ENCODE assay signal across 10 cellular contexts in the genomic region with DNA sequence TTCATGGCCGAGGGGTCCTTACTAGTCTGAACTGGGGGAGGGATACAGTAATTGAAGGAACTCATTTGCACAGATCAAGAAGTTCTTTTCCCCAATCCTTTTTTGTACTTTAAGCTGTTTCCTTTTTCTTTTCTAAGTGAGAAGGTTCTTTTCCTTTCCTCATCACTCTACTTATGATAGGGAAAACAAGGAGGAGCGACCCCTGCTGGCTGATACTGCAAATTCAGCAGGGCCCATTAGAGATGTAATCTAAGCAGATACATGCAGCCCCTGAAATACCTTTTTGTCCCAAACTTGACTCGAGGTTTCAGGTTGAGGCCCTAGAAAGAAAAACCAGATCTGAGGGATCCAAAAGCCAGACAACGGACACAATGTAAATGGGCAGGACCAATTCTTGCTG.
DNase-seq lines count a peak whose midpoint lies in the region; ATAC-seq and TF ChIP-seq lines count a peak whose summit lies in the region.
"Had no signal": no experiment of that assay in that cellular context is flagged by ENCODE, and none has a peak within 500 bp of the region (broad histone marks: within the 10 kb centered on the region; RNA-seq: fewer than 3 reads in every experiment).

No MANE protein-coding gene starts in this region.

- ATAC-seq in GM21390 (IDR thresholded peaks at IDR 0.05; ENCODE audit: unreplicated experiment), result peak; percentile 62
- ATAC-seq: psoas muscle had no signal

- no peak for TF ChIP-seq POLR2A in suprapubic skin (IDR thresholded peaks at IDR 0.05)

- no peaks in the 10 kb centered on the region for H3K9me3 ChIP-seq in PC-9 (ENCODE audit: insufficient read depth, low read depth)
- H3K9me3 ChIP-seq in suprapubic skin, result peaks cover 23% of the 10 kb centered on the region
- H3K9me3 ChIP-seq: psoas muscle had no signal

- no peak overlapping the region for H3K4me2 ChIP-seq in PC-9

- no peaks in the 10 kb centered on the region for H3F3A ChIP-seq in PC-9 (ENCODE audit: insufficient read depth, low read depth)

- H3K4me3 ChIP-seq in PC-9, result no peak overlapping the region
- H3K4me3 ChIP-seq in suprapubic skin, result no peak overlapping the region
- H3K4me3 ChIP-seq: psoas muscle had no signal

- H3K79me2 ChIP-seq in PC-9 (ENCODE audit: low read depth), result no peaks in the 10 kb centered on the region

- H3K27me3 ChIP-seq in PC-9 (ENCODE audit: insufficient read depth, low read depth) (no peaks in the 10 kb centered on the region), suprapubic skin (no peaks in the 10 kb centered on the region)

- CTCF ChIA-PET in PC-9 (lab: Charles Lee), result no interaction called here

- intact Hi-C loops in PC-9 (cut with micrococcal nuclease; ENCODE audit: unreplicated experiment), result no loop called here

- peak; percentile 57 for DNase-seq in DMS 273 (lab: John Stamatoyannopoulos, UW; ENCODE audit: unreplicated experiment)
- no peak for DNase-seq in DMS 273 treated with DMSO at 0.1 percent for 48 hours (lab: John Stamatoyannopoulos, UW)
- no peak for DNase-seq in PC-9
- peak; percentile 19 for DNase-seq in iPS DF 4.7 (ENCODE audit: extremely low read depth, low spot score)
- DNase-seq in suprapubic skin (ENCODE audit: low spot score in 2 of 2), result no peak
- DNase-seq in cerebellar nuclear complex (lab: John Stamatoyannopoulos, UW), result no peak
- no peak for DNase-seq in inferior parietal cortex (ENCODE audit: extremely low spot score)
- DNase-seq: NCI-H2171, psoas muscle had no signal

- no peak for TF ChIP-seq EP300 in suprapubic skin (IDR thresholded peaks at IDR 0.05)

- TF ChIP-seq CTCF in PC-9 (conservative IDR thresholded peaks at IDR 0.05) (peak; percentile 48), suprapubic skin (IDR thresholded peaks at IDR 0.05) (no peak)

- H4K20me1 ChIP-seq in PC-9 (ENCODE audit: insufficient read depth), result no peaks in the 10 kb centered on the region

- no peak overlapping the region for H2AFZ ChIP-seq in PC-9

- H3K4me1 ChIP-seq in PC-9 (replicated peaks; ENCODE audit: insufficient read depth) (no peaks in the 10 kb centered on the region), suprapubic skin (no peaks in the 10 kb centered on the region)
- H3K4me1 ChIP-seq: psoas muscle had no signal

- no peaks in the 10 kb centered on the region for H3K9me2 ChIP-seq in PC-9 (ENCODE audit: insufficient read depth)

- H3K27ac ChIP-seq in PC-9 (no peak overlapping the region), suprapubic skin (no peak overlapping the region)
- H3K27ac ChIP-seq: psoas muscle had no signal

- POLR2A ChIA-PET in PC-9 (lab: Charles Lee; ENCODE audit: unreplicated experiment), result no interaction called here

- WGBS in suprapubic skin, result 71% methylated on average over 4 of the region's 4 CpGs

- H3K36me3 ChIP-seq in PC-9 (ENCODE audit: low read depth) (no peaks in the 10 kb centered on the region), suprapubic skin (no peaks in the 10 kb centered on the region)

- BruUV-seq in PC-9 (replicated peaks; lab: Mats Ljungman, UMichigan), result no TSS peak

Comparison
In these comparisons a context has a peak if more than half of its experiments do, and no peak if none do; other contexts are left out.
1. DNase-seq: peak in DMS 273 (single experiment) and iPS DF 4.7 (single experiment); none in DMS 273 treated with DMSO at 0.1 percent for 48 hours (single experiment), PC-9 (0 of 2), suprapubic skin (0 of 2), cerebellar nuclear complex (0 of 2) and inferior parietal cortex (single experiment).